10 cellular contexts compared by ENCODE assay signal in the genomic region with DNA sequence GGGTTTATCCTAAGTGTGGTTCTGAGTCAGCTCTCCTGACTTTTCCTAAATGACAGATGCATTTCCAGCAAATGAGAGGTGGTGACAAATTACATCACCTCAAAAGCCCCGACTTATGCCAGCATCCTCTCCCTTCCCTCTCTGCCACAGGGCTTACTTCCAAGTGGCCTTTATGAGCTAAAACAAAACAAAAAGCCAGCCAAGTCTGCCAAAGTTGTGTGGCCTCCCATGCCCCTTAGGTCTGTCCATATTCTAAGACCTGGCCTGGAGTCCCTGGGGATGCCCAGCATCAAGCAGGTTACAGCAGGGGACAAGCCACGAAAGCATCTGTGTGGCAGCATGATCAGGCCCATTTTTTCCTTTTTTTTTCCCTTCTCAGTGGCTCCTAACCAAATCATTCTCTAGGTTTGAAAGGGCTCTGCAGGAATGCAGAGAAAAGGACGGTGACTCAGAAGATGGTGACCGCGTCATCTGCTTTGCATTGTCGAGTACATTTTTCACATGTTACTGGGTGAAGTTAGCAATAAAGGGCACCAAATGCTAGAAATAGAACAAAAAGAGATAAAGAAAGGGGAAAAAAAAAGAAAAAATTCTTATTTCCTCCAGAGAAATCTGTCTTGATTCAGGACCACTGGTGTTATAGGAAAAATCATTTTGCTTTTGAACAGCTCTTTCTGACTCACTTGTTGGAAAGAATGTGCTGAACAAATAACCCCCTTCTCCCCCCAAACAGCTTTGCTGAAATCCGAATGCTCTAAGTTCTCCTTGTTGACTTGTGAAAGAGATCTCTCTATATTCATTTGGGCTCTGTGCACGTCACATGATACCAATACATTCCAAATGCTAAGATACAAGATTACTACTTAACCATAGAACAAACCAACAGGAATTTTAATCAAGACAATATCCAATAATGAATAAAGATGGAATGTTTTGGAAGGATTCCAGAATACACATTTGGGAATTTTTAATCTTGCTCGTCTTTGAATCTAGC.
DNase-seq lines count a peak whose midpoint lies in the region; ATAC-seq and TF ChIP-seq lines count a peak whose summit lies in the region.
"Had no signal": no experiment of that assay in that cellular context is flagged by ENCODE, and none has a peak within 500 bp of the region (broad histone marks: within the 10 kb centered on the region; RNA-seq: fewer than 3 reads in every experiment).

No MANE protein-coding gene starts in this region.

- H3K36me3 ChIP-seq in kidney epithelial cell (ENCODE audit: control insufficient read depth, insufficient read depth, low read length) (no peaks in the 10 kb centered on the region), upper lobe of right lung (no peaks in the 10 kb centered on the region)

- H3K27ac Mint-ChIP-seq in HFFc6 = peak overlapping the region; percentile 100
- H3K27ac Mint-ChIP-seq: activated T-helper 1 cell treated with anti-CD3 and anti-CD28 coated beads, Interleukin-12 subunit alpha, Interleukin-12 subunit beta, Interleukin-2, Interleukin-4 antibody, amounts not matched to agents 30 ng/mL and 10 ng/mL and 1 ng/mL, durations not matched to agents 14 hours and 24 hours and 36 hours had no signal

- H3K27me3 ChIP-seq in kidney epithelial cell (ENCODE audit: control insufficient read depth, insufficient read depth, low read length) (no peaks in the 10 kb centered on the region), upper lobe of right lung (no peaks in the 10 kb centered on the region)

- no peaks in the 10 kb centered on the region for H3K9me3 ChIP-seq in upper lobe of right lung

- DNase-seq in HFFc6 = peak; percentile 96
- DNase-seq in amniotic epithelial cell (ENCODE audit: low read depth) = peak; percentile 65
- peak; percentile 73 for DNase-seq in kidney epithelial cell (ENCODE audit: low read depth)
- no peak for DNase-seq in upper lobe of right lung
- DNase-seq: NCI-H774, T-helper 9 cell had no signal

- no peaks in the 10 kb centered on the region for H3K27me3 Mint-ChIP-seq in HFFc6 (ENCODE audit: insufficient read depth)

- H3K4me3 Mint-ChIP-seq in HFFc6 = peak overlapping the region; percentile 83
- H3K4me3 Mint-ChIP-seq: activated T-helper 1 cell treated with anti-CD3 and anti-CD28 coated beads, Interleukin-12 subunit alpha, Interleukin-12 subunit beta, Interleukin-2, Interleukin-4 antibody, amounts not matched to agents 30 ng/mL and 10 ng/mL and 1 ng/mL, durations not matched to agents 14 hours and 24 hours and 36 hours had no signal

- ATAC-seq in upper lobe of right lung = peak; percentile 21
- ATAC-seq in GM21515 (IDR thresholded peaks at IDR 0.05; ENCODE audit: unreplicated experiment) = no peak
- ATAC-seq in HG03159 (IDR thresholded peaks at IDR 0.05; ENCODE audit: unreplicated experiment) = no peak
- ATAC-seq in GM21381 (IDR thresholded peaks at IDR 0.05; ENCODE audit: unreplicated experiment) = no peak

- H3K27ac ChIP-seq in upper lobe of right lung = no peak overlapping the region

- no peaks in the 10 kb centered on the region for H3K9me3 Mint-ChIP-seq in HFFc6
- H3K9me3 Mint-ChIP-seq: activated T-helper 1 cell treated with anti-CD3 and anti-CD28 coated beads, Interleukin-12 subunit alpha, Interleukin-12 subunit beta, Interleukin-2, Interleukin-4 antibody, amounts not matched to agents 30 ng/mL and 10 ng/mL and 1 ng/mL, durations not matched to agents 14 hours and 24 hours and 36 hours had no signal

- no peaks in the 10 kb centered on the region for H3K4me1 ChIP-seq in upper lobe of right lung

- H3K36me3 Mint-ChIP-seq in HFFc6 (ENCODE audit: low read depth) = peaks cover 3% of the 10 kb centered on the region; the same call in 1 of the 2 replicates

- intact Hi-C loops in upper lobe of right lung (cut with DNase I) = no loop called here

- peaks cover 87% of the 10 kb centered on the region for H3K4me1 Mint-ChIP-seq in HFFc6 (ENCODE audit: low read depth)

- TF ChIP-seq CTCF in HFFc6 (IDR thresholded peaks at IDR 0.05) = no peak
- TF ChIP-seq CTCF in kidney epithelial cell (IDR thresholded peaks at IDR 0.05; ENCODE audit: insufficient read depth, low read length, poor library complexity, severe bottlenecking) = no peak
- TF ChIP-seq CTCF in upper lobe of right lung (IDR thresholded peaks at IDR 0.05) = no peak

- H3K4me3 ChIP-seq in kidney epithelial cell (ENCODE audit: low read depth, low read length) = no peak overlapping the region
- H3K4me3 ChIP-seq in upper lobe of right lung = no peak overlapping the region
